Comparison of ENCODE assay signal across 8 cellular contexts in genomic region chr17:68511671-68512246, GRCh38. TPM values are rescaled to one million over a fixed set of nuclear protein-coding genes. Genes with fewer than 3 reads are reported as not detected.
DNase-seq lines count a peak whose midpoint lies in the region; ATAC-seq and TF ChIP-seq lines count a peak whose summit lies in the region.

No MANE protein-coding gene starts in this region.

- peak overlapping the region; percentile 99 for H3K27ac Mint-ChIP-seq in neural crest cell (ENCODE audit: unreplicated experiment)

- H3K4me3 Mint-ChIP-seq in neural crest cell: peak overlapping the region; percentile 99

- H3K27me3 Mint-ChIP-seq in neural crest cell (ENCODE audit: low read depth): no peaks in the 10 kb centered on the region

- peaks cover 43% of the 10 kb centered on the region for H3K79me2 ChIP-seq in OCI-LY1 (ENCODE audit: insufficient read depth, low read length)

- peaks cover 5% of the 10 kb centered on the region for H3K36me3 Mint-ChIP-seq in neural crest cell (ENCODE audit: low read depth)

- no peaks in the 10 kb centered on the region for H3K9me3 Mint-ChIP-seq in neural crest cell

- H3K9ac ChIP-seq in OCI-LY1 (ENCODE audit: low read length): peak overlapping the region; percentile 83

- no peaks in the 10 kb centered on the region for H4K20me1 ChIP-seq in OCI-LY1 (ENCODE audit: insufficient read depth, low read length)

- peak; percentile 92 for DNase-seq in D341Med (ENCODE audit: low spot score)
- peak; percentile 58 for DNase-seq in activated gamma-delta T cell (lab: John Stamatoyannopoulos, UW)
- DNase-seq in fibroblast of villous mesenchyme (ENCODE audit: low read depth): peak; percentile 80
- DNase-seq in neural crest cell (ENCODE audit: low read depth, low spot score): peak; percentile 72
- DNase-seq in superior temporal gyrus (ENCODE audit: extremely low spot score): peak; percentile 79

- peaks cover 55% of the 10 kb centered on the region for H3K4me1 Mint-ChIP-seq in neural crest cell

- no peaks in the 10 kb centered on the region for H3K9me3 ChIP-seq in OCI-LY1 (ENCODE audit: low read length)

- peaks cover 43% of the 10 kb centered on the region for H3K4me1 ChIP-seq in OCI-LY1 (ENCODE audit: insufficient read depth, low read length, severe bottlenecking)

- H3K9me2 ChIP-seq in OCI-LY1 (ENCODE audit: low read depth, low read length): no peaks in the 10 kb centered on the region

- H3K27ac ChIP-seq in OCI-LY1 (ENCODE audit: low read depth, low read length, poor library complexity, severe bottlenecking): peak overlapping the region; percentile 86

- peak; percentile 39 for ATAC-seq in GM19452 (IDR thresholded peaks at IDR 0.05; ENCODE audit: unreplicated experiment)
- peak; percentile 15 for ATAC-seq in HG03575 (IDR thresholded peaks at IDR 0.05; ENCODE audit: extremely low read depth, insufficient number of reproducible peaks, low FRiP score, unreplicated experiment)

- H3K4me2 ChIP-seq in OCI-LY1 (ENCODE audit: low read length): peak overlapping the region; percentile 85

- TF ChIP-seq CTCF in OCI-LY1 (IDR thresholded peaks at IDR 0.05; ENCODE audit: low read length) (no peak), fibroblast of villous mesenchyme (IDR thresholded peaks at IDR 0.05; ENCODE audit: insufficient read depth, low read depth, low read length) (no peak), neural crest cell (conservative IDR thresholded peaks at IDR 0.05) (no peak)

- H3K27me3 ChIP-seq in OCI-LY1 (ENCODE audit: insufficient read depth, low read length): no peaks in the 10 kb centered on the region

- H3K4me3 ChIP-seq in OCI-LY1 (ENCODE audit: low read depth, low read length, poor library complexity, severe bottlenecking) (peak overlapping the region; percentile 80), fibroblast of villous mesenchyme (ENCODE audit: low read depth, low read length) (peak overlapping the region; percentile 77)

- H3F3A ChIP-seq in OCI-LY1 (ENCODE audit: insufficient read depth, low read length): no peaks in the 10 kb centered on the region

- H3K36me3 ChIP-seq in OCI-LY1 (ENCODE audit: insufficient read depth, low read length): peaks cover 29% of the 10 kb centered on the region

- H2AFZ ChIP-seq in OCI-LY1 (ENCODE audit: low read length): no peak overlapping the region

RNA-seq across cellular contexts. Expression of gene PRKAR1A, which starts 0.5 kb away (rescaled TPM):
- total RNA-seq in fibroblast of villous mesenchyme (210 and 260 TPM in 2 replicates), neural crest cell (250 and 258 TPM in 2 replicates)

RNA-seq across cellular contexts. Expression of gene WIPI1, which starts 54.5 kb away (rescaled TPM):
- total RNA-seq in fibroblast of villous mesenchyme (80.7 and 109 TPM in 2 replicates), neural crest cell (14.1 and 15.6 TPM in 2 replicates)

Comparison
In these comparisons a context has a peak if more than half of its experiments do, and no peak if none do; other contexts are left out.
1. Peak in every context shown above with its lines: DNase-seq, ATAC-seq, H3K4me3 ChIP-seq and H3K27ac ChIP-seq.